In the genomic region with DNA sequence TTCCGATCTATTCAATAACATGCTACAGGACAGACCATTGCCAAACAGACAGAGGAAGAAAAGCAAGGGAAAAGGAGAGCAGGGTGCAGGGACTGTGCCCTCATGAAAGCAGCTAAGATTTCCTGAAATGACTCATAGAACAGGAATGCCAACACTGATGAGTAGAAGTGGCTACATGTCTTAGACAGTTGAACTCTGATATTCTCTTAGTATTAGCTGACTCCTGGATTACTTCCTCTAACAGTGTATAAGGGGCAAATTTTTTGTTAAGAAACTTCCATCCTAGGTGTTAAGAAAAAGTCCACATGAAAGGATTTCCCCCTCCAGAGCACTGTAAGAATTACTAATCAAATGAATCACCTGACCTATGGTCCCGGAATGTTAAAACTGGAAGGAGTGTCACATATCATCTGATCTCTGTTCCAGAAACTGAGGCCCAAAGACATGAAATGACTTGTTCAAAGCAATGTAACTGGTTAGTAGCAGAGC, we compare ENCODE assay signal across 1 cellular context.
TF ChIP-seq lines count a peak whose summit lies in the region.

No MANE protein-coding gene starts in this region.

TF ChIP-seq in IMR-90, 13 proteins besides CTCF, POLR2A, EP300 and RAD21:
- TF ChIP-seq FOS (IDR thresholded peaks at IDR 0.05; ENCODE audit: low read depth, low read length) = peak; percentile 69; the same call in 1 of the 2 replicates
- TF ChIP-seq SMC3 (IDR thresholded peaks at IDR 0.05; ENCODE audit: low read depth, low read length) = no peak
